Comparison of ENCODE assay signal across 17 cellular contexts in the genomic region with DNA sequence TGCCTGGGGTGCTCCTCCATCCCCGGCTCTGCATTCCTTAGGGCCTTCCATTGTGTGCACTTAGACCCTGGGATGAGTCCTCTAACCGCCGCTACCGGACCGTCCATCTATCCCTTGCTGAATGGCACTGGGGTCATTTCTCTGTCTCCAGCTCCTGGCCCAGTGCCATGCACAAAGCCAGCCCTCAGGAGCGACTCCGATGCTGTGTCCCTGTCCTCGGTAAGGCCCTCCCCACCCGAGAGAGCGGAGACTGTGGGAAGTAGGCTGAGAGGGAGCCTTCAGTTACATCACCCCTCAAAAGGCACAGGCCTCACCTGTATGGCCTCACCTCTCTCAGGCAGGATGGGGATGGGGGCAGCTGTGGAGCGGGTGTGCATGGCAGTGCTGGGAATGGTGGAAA. TPM values are rescaled to one million over a fixed set of nuclear protein-coding genes. Genes with fewer than 3 reads are reported as not detected.
"Had no signal": no experiment of that assay in that cellular context is flagged by ENCODE, and none has a peak within 500 bp of the region (broad histone marks: within the 10 kb centered on the region; RNA-seq: fewer than 3 reads in every experiment).

No MANE protein-coding gene starts in this region.

- H3K4me3 Mint-ChIP-seq: activated naive CD8-positive, alpha-beta T cell; dendritic cell treated with granulocyte-macrophage colony-stimulating factor and Interleukin-4, amounts not matched to agents 40 ng/mL and 50 ng/mL, for 4 days; stimulated activated memory B cell treated with anti-CD40 and anti-IgM and Interleukin-4, amounts not matched to agents 10 μg/mL and 1 μg/mL and 100 μg/mL, for 72 hours had no signal

- DNase-seq: activated CD4-positive, alpha-beta T cell treated with anti-CD3 and anti-CD28 coated beads for 1 hour; activated CD8-positive, alpha-beta memory T cell treated with anti-CD3 and anti-CD28 coated beads, Interleukin-2, amount 50 U/mL, for 48 hours; anterior cingulate cortex; effector memory CD8-positive, alpha-beta T cell; foreskin melanocyte; mesendoderm; stimulated activated CD4-positive, alpha-beta T cell treated with anti-CD3 and anti-CD28 coated beads, Interleukin-2, amount 100 ng/mL, for 48 hours; tibial artery had no signal

- H3K9me3 ChIP-seq: tibial artery, vagina had no signal

- H3K27ac ChIP-seq: epithelial cell of prostate, SK-N-MC, tibial artery, vagina had no signal

- H3K27ac Mint-ChIP-seq: activated naive CD8-positive, alpha-beta T cell; dendritic cell treated with granulocyte-macrophage colony-stimulating factor and Interleukin-4, amounts not matched to agents 40 ng/mL and 50 ng/mL, for 4 days; stimulated activated memory B cell treated with anti-CD40 and anti-IgM and Interleukin-4, amounts not matched to agents 10 μg/mL and 1 μg/mL and 100 μg/mL, for 72 hours had no signal

- H3K27me3 Mint-ChIP-seq: activated naive CD8-positive, alpha-beta T cell; effector memory CD8-positive, alpha-beta T cell had no signal

- H3K4me1 ChIP-seq: tibial artery, vagina had no signal

- ATAC-seq: effector memory CD8-positive, alpha-beta T cell; stimulated activated memory B cell treated with anti-CD40 and anti-IgM and Interleukin-4, amounts not matched to agents 10 μg/mL and 1 μg/mL and 100 μg/mL, for 72 hours had no signal

- H3K36me3 Mint-ChIP-seq: activated naive CD8-positive, alpha-beta T cell had no signal

- H3K4me3 ChIP-seq: SK-N-MC, tibial artery, vagina had no signal

- H3K27me3 ChIP-seq: vagina had no signal

- H3K36me3 ChIP-seq: tibial artery, vagina had no signal

RNA-seq across cellular contexts. Expression of a gene that starts 33.8 kb away (rescaled TPM):
- total RNA-seq: fibroblast of lung, liver, subcutaneous adipose tissue had no signal
- polyA plus RNA-seq: fibroblast of lung, liver had no signal
